In the genomic region with DNA sequence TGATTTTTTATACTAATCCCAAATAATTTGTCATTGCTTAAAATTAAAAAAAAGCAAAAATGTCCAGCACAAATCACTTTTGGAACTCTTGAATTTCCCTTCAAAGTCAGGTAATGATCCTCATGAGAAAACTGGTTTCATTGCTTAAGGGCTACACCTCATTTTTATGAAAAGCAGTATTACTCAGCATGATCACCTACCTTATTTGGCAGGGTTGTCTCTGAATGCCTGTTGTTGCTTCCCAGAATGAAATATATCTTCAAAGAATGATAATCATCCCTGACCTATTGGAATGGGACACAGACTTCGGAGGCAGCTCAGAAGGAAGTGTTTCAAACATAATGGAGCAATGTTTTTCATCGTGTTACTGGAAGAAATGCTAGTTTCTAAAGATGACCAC, we compare ENCODE assay signal across 20 cellular contexts. TPM values are rescaled to one million over a fixed set of nuclear protein-coding genes. Genes with fewer than 3 reads are reported as not detected.
DNase-seq lines count a peak whose midpoint lies in the region; FAIRE-seq and TF ChIP-seq lines count a peak whose summit lies in the region.
"Had no signal": no experiment of that assay in that cellular context is flagged by ENCODE, and none has a peak within 500 bp of the region (broad histone marks: within the 10 kb centered on the region; RNA-seq: fewer than 3 reads in every experiment).

No MANE protein-coding gene starts in this region.

- POLR2A ChIA-PET in RWPE1 (lab: Yijun Ruan, JAX; ENCODE audit: low non-redundant PET): no interaction called here

- H3K9me3 ChIP-seq in esophagus squamous epithelium: no peaks in the 10 kb centered on the region
- H3K9me3 ChIP-seq: BLaER1 treated with 17β-estradiol and CSF1 and Interleukin-3, amounts not matched to agents 10 nM and 100 nM; SJSA1 had no signal

- FAIRE-seq in GM12892 (lab: Jason Lieb, UNC): peak; percentile 73
- FAIRE-seq: GM12891, H54 had no signal

- peak overlapping the region; percentile 60 for H3K4me3 Mint-ChIP-seq in type B pancreatic cell
- H3K4me3 Mint-ChIP-seq: CD8-positive, alpha-beta T cell; HFFc6 had no signal

- TF ChIP-seq POLR2A in GM12892 (IDR thresholded peaks at IDR 0.05; ENCODE audit: low read depth, low read length) (no peak), esophagus squamous epithelium (IDR thresholded peaks at IDR 0.05) (no peak)

- H3K27me3 ChIP-seq in esophagus squamous epithelium: no peaks in the 10 kb centered on the region
- H3K27me3 ChIP-seq: BLaER1 treated with 17β-estradiol and CSF1 and Interleukin-3, amounts not matched to agents 10 nM and 100 nM; SJSA1 had no signal

- peak overlapping the region; percentile 95 for H3K27ac Mint-ChIP-seq in type B pancreatic cell
- H3K27ac Mint-ChIP-seq: CD8-positive, alpha-beta T cell; HFFc6 had no signal

- H3K4me1 ChIP-seq in esophagus squamous epithelium: peaks cover 30 to 76% (median 39%) of the 10 kb centered on the region in 3 donors

- DNase-seq in GM12892 (ENCODE audit: insufficient read length): no peak
- DNase-seq in RWPE1 (ENCODE audit: low spot score): peak; percentile 68
- DNase-seq in esophagus squamous epithelium (lab: John Stamatoyannopoulos, UW): no peak
- DNase-seq in type B pancreatic cell (ENCODE audit: extremely low spot score, unreplicated experiment): no peak
- no peak for DNase-seq in ecto neural progenitor cell (ENCODE audit: low spot score)
- DNase-seq in NCI-H2081 (lab: John Stamatoyannopoulos, UW): no peak
- DNase-seq in NK-92 (lab: John Stamatoyannopoulos, UW; ENCODE audit: unreplicated experiment): no peak
- DNase-seq: Calu3; CD8-positive, alpha-beta T cell; DMS53; HFFc6; NCI-H1417; NCI-H187; NCI-H345; NCI-H524 treated with DMSO at 0.1 percent for 48 hours had no signal

- peaks cover 37% of the 10 kb centered on the region for H3K4me1 Mint-ChIP-seq in type B pancreatic cell (ENCODE audit: unreplicated experiment)

- intact Hi-C loops in esophagus squamous epithelium (cut with DNase I): no loop called here

- H3K4me3 ChIP-seq in esophagus squamous epithelium: no peak overlapping the region
- H3K4me3 ChIP-seq: BLaER1 treated with 17β-estradiol and CSF1 and Interleukin-3, amounts not matched to agents 10 nM and 100 nM; SJSA1 had no signal

- H3K36me3 ChIP-seq in esophagus squamous epithelium: peaks cover 0 to 5% (median 0%) of the 10 kb centered on the region in 3 donors
- H3K36me3 ChIP-seq: SJSA1 had no signal

- no peaks in the 10 kb centered on the region for H3K27me3 Mint-ChIP-seq in type B pancreatic cell

- H3K9me3 Mint-ChIP-seq in type B pancreatic cell: no peaks in the 10 kb centered on the region
- H3K9me3 Mint-ChIP-seq: CD8-positive, alpha-beta T cell; HFFc6 had no signal

- H3K27ac ChIP-seq in RWPE1 (no peak overlapping the region), esophagus squamous epithelium (peak overlapping the region; percentile 53 to 89 (median 80))
- H3K27ac ChIP-seq: KMS-11, SJSA1 had no signal

- CTCF ChIA-PET in RWPE1 (lab: Yijun Ruan, JAX): interaction anchor here (1.1 kb wide), 1 partner anchor 16 kb away, joined by 4 read pairs; no protein-coding TSS in a partner anchor

- 28 to 51% methylated on average over 2 of the region's 2 CpGs for WGBS in esophagus squamous epithelium, 2 donors

- TF ChIP-seq CTCF in RWPE1 (conservative IDR thresholded peaks at IDR 0.05; ENCODE audit: low read depth): no peak
- TF ChIP-seq CTCF in esophagus squamous epithelium (IDR thresholded peaks at IDR 0.05): no peak
- TF ChIP-seq CTCF in type B pancreatic cell (conservative IDR thresholded peaks at IDR 0.05): no peak

- peaks cover 36% of the 10 kb centered on the region for H3K36me3 Mint-ChIP-seq in type B pancreatic cell
- H3K36me3 Mint-ChIP-seq: CD8-positive, alpha-beta T cell had no signal

RNA-seq across cellular contexts. Expression of a gene that starts 29.6 kb away (rescaled TPM):
- polyA plus RNA-seq in GM12892 (2012; ENCODE audit: missing spikeins): 2.7 TPM
- total RNA-seq in esophagus squamous epithelium (10 to 100 TPM; 14.6 to 55.7 (median 36.2) TPM), type B pancreatic cell (ENCODE audit: low replicate concordance) (44.6 and 53.7 TPM in 2 replicates)
